ENCODE assay signal across 8 cellular contexts in the genomic region with DNA sequence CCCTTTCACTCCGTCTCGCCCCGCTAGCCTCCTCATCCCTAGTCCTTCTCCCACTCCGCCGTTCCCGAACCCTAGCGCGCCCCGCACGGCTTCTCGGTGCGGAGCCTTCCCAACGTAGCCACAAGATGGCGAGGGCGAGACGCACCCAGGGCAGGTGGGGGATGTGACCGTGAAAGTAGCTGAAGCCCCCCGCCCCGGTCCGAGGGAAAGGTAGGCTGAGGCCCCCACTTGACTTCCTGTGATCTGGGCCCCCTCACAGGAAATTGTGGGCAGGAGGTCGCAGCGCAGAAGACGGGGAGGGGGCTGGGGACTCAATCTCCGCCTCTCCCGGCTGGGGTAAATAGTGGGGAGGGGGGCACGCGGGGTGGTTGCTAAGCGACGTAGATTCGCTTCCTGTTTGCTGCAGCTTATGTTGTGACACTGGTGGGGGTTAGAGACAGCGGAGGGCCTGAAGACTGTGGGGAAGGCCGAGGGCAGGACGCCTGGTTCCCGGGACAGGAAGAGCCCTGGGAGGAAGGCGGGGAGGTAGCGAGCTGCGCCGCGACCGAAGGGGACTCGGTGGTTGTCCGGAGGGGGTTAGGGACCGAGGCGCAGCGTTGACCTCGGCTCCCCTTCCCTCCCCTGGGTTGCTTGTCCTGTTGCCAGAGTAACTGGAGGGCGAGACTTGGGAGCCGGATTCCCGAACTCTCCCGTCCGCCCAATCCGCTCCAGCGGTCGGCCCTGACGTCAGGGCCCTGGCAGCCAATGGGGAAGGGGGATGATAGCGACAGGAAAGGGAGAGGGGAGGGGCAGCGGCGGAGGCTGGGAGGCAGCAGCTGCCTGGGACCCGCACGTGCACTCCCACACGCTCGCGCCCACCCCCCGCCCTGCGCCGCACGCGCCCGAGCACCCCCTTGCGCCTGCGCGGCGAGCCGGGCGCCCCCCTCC. TPM values are rescaled to one million over a fixed set of nuclear protein-coding genes. Genes with fewer than 3 reads are reported as not detected.
DNase-seq lines count a peak whose midpoint lies in the region; ATAC-seq and TF ChIP-seq lines count a peak whose summit lies in the region.

No MANE protein-coding gene starts in this region.

- no peaks in the 10 kb centered on the region for H3K9me3 ChIP-seq in ectodermal cell (ENCODE audit: control insufficient read depth, low read length)
- H3K9me3 ChIP-seq in lower lobe of right lung: no peaks in the 10 kb centered on the region

- DNase-seq in CD1c-positive myeloid dendritic cell (ENCODE audit: extremely low spot score) (peak; percentile 97), HT1080 (ENCODE audit: low read depth) (peak; percentile 98), NK-92 (lab: John Stamatoyannopoulos, UW; ENCODE audit: unreplicated experiment) (peak; percentile 61), lower lobe of right lung (peak; percentile 97)
- peak; percentile 74 to 86 for DNase-seq in activated CD8-positive, alpha-beta memory T cell treated with anti-CD3 and anti-CD28 coated beads for 1 hour (ENCODE audit: extremely low read depth in 1 of 2, low read depth in 1 of 2)
- DNase-seq in stimulated activated CD4-positive, alpha-beta T cell treated with anti-CD3 and anti-CD28 coated beads, Interleukin-4, amount 100 ng/mL, for 48 hours (ENCODE audit: low read depth in 2 of 2): peak; percentile 76 to 89

- H3K27ac ChIP-seq in ectodermal cell (ENCODE audit: insufficient read depth, low read depth, low read length, poor library complexity, severe bottlenecking) (peak overlapping the region; percentile 99), lower lobe of right lung (peak overlapping the region; percentile 99)

- ATAC-seq in GM19467 (IDR thresholded peaks at IDR 0.05; ENCODE audit: unreplicated experiment) (peak; percentile 38), lower lobe of right lung (peak; percentile 80 to 88)

- peak overlapping the region; percentile 83 for H3K4me3 ChIP-seq in ectodermal cell (ENCODE audit: insufficient read depth, low read depth, low read length)
- peak overlapping the region; percentile 87 for H3K4me3 ChIP-seq in lower lobe of right lung

- H3K4me1 ChIP-seq in ectodermal cell (ENCODE audit: control insufficient read depth, insufficient read depth, low read length) (peaks cover 31% of the 10 kb centered on the region), lower lobe of right lung (peaks cover 31% of the 10 kb centered on the region)

- WGBS in ectodermal cell, 2 experiments: 0 to 1% methylated on average over 75 of the region's 75 CpGs

- H3K36me3 ChIP-seq in ectodermal cell (ENCODE audit: control insufficient read depth, insufficient read depth, low read length): no peaks in the 10 kb centered on the region
- peaks cover 5% of the 10 kb centered on the region for H3K36me3 ChIP-seq in lower lobe of right lung

- intact Hi-C loops in lower lobe of right lung (cut with DNase I): no loop called here

- H3K27me3 ChIP-seq in ectodermal cell (ENCODE audit: control insufficient read depth, insufficient read depth, low read length, poor library complexity, severe bottlenecking) (peaks cover 29% of the 10 kb centered on the region), lower lobe of right lung (ENCODE audit: low read depth) (no peaks in the 10 kb centered on the region)

- TF ChIP-seq CTCF in lower lobe of right lung (IDR thresholded peaks at IDR 0.05): peak; percentile 75

RNA-seq across cellular contexts. Expression of a gene that starts 1.1 kb away (rescaled TPM):
- total RNA-seq in HT1080 (2014; rRNA removed; shearing (Covaris generic)): 0.27 and 0.87 TPM in 2 replicates
- 2.8 and 3.0 TPM in 2 replicates for polyA plus RNA-seq in HT1080 (2015; cell fraction: cytosol; rRNA removed)
- 7.4 TPM in 2 replicates for polyA plus RNA-seq in HT1080 (2015; cell fraction: nucleus; rRNA removed)
- polyA plus RNA-seq in ectodermal cell (2013, experiment 1 of 4): 30.3 TPM
- 36.4 TPM for polyA plus RNA-seq in ectodermal cell (2013, experiment 2 of 4)
- 32.0 TPM for polyA plus RNA-seq in ectodermal cell (2013, experiment 3 of 4)
- 34.0 TPM for polyA plus RNA-seq in ectodermal cell (2013, experiment 4 of 4)
- 46.1 TPM for total RNA-seq in lower lobe of right lung

RNA-seq across cellular contexts. Expression of a gene that starts 19.7 kb away (rescaled TPM):
- total RNA-seq in HT1080 (2014; rRNA removed; shearing (Covaris generic)): 0.88 TPM in 1 of 2 replicates, not detected in the other
- polyA plus RNA-seq in HT1080 (2015; cell fraction: cytosol; rRNA removed): 0.61 TPM in 1 of 2 replicates, not detected in the other
- 0.47 and 0.88 TPM in 2 replicates for polyA plus RNA-seq in HT1080 (2015; cell fraction: nucleus; rRNA removed)
- 67.3 TPM for polyA plus RNA-seq in ectodermal cell (2013, experiment 1 of 4)
- polyA plus RNA-seq in ectodermal cell (2013, experiment 2 of 4): 77.7 TPM
- polyA plus RNA-seq in ectodermal cell (2013, experiment 3 of 4): 52.8 TPM
- polyA plus RNA-seq in ectodermal cell (2013, experiment 4 of 4): 61.1 TPM
- total RNA-seq in lower lobe of right lung: 12.0 TPM

RNA-seq across cellular contexts. Expression of a gene that starts 22.2 kb away (rescaled TPM):
- 98.2 and 168 TPM in 2 replicates for total RNA-seq in HT1080 (2014; rRNA removed; shearing (Covaris generic))
- 46.6 and 75.3 TPM in 2 replicates for polyA plus RNA-seq in HT1080 (2015; cell fraction: cytosol; rRNA removed)
- 32.2 and 33.5 TPM in 2 replicates for polyA plus RNA-seq in HT1080 (2015; cell fraction: nucleus; rRNA removed)
- 46.7 TPM for polyA plus RNA-seq in ectodermal cell (2013, experiment 1 of 4)
- 34.2 TPM for polyA plus RNA-seq in ectodermal cell (2013, experiment 2 of 4)
- polyA plus RNA-seq in ectodermal cell (2013, experiment 3 of 4): 55.3 TPM
- 48.9 TPM for polyA plus RNA-seq in ectodermal cell (2013, experiment 4 of 4)
- 61.5 TPM for total RNA-seq in lower lobe of right lung

RNA-seq across cellular contexts. Expression of a gene that starts 22.6 kb away (rescaled TPM):
- 4.8 and 6.4 TPM in 2 replicates for total RNA-seq in HT1080 (2014; rRNA removed; shearing (Covaris generic))
- polyA plus RNA-seq in HT1080 (2015; cell fraction: cytosol; rRNA removed): 5.7 and 5.9 TPM in 2 replicates
- polyA plus RNA-seq in HT1080 (2015; cell fraction: nucleus; rRNA removed): 8.6 and 8.8 TPM in 2 replicates
- polyA plus RNA-seq in ectodermal cell (2013, experiment 1 of 4): 22.6 TPM
- polyA plus RNA-seq in ectodermal cell (2013, experiment 2 of 4): 28.3 TPM
- 13.4 TPM for polyA plus RNA-seq in ectodermal cell (2013, experiment 3 of 4)
- 16.9 TPM for polyA plus RNA-seq in ectodermal cell (2013, experiment 4 of 4)
- 12.6 TPM for total RNA-seq in lower lobe of right lung

RNA-seq across cellular contexts. Expression of a gene that starts 53.4 kb away (rescaled TPM):
- total RNA-seq in HT1080 (2014; rRNA removed; shearing (Covaris generic)): 82.5 and 84.7 TPM in 2 replicates
- polyA plus RNA-seq in HT1080 (2015; cell fraction: cytosol; rRNA removed): 35.8 and 39.0 TPM in 2 replicates
- 107 and 119 TPM in 2 replicates for polyA plus RNA-seq in HT1080 (2015; cell fraction: nucleus; rRNA removed)
- polyA plus RNA-seq in ectodermal cell (2013, experiment 1 of 4): 32.7 TPM
- polyA plus RNA-seq in ectodermal cell (2013, experiment 2 of 4): 34.6 TPM
- 32.8 TPM for polyA plus RNA-seq in ectodermal cell (2013, experiment 3 of 4)
- 34.2 TPM for polyA plus RNA-seq in ectodermal cell (2013, experiment 4 of 4)
- 77.9 TPM for total RNA-seq in lower lobe of right lung

Comparison
In these comparisons a context has a peak if more than half of its experiments do, and no peak if none do; other contexts are left out.
1. Peak in every context shown above with its lines: DNase-seq, ATAC-seq, H3K4me3 ChIP-seq and H3K27ac ChIP-seq.
2. RNA of a gene that starts 1.1 kb away (total RNA-seq): 46.1 TPM in lower lobe of right lung (single experiment); 0.27 to 0.87 TPM in HT1080; every median in the first group is over 10 times any median in the second.